ENCODE assay signal across 9 cellular contexts in genomic region chr21:42495765-42496119, GRCh38. TPM values are rescaled to one million over a fixed set of nuclear protein-coding genes. Genes with fewer than 3 reads are reported as not detected.
A peak's percentile ranks its signal among the peaks of the same experiment; 100 is the strongest.
DNase-seq lines count a peak whose midpoint lies in the region; TF ChIP-seq lines count a peak whose summit lies in the region.
"Had no signal": no experiment of that assay in that cellular context is flagged by ENCODE, and none has a peak within 500 bp of the region (broad histone marks: within the 10 kb centered on the region; RNA-seq: fewer than 3 reads in every experiment).

No MANE protein-coding gene starts in this region.

- H2AFZ ChIP-seq in OCI-LY1 (ENCODE audit: low read length) (no peak overlapping the region), neuron (ENCODE audit: low read depth, low read length) (peak overlapping the region; percentile 60)

- POLR2A ChIA-PET in Caco-2 (lab: Charles Lee) = interaction anchor here (1.0 kb wide), 1 partner anchor 12 kb away, joined by 3 read pairs; no protein-coding TSS in a partner anchor

- H3K9me3 ChIP-seq in Caco-2 (no peaks in the 10 kb centered on the region), OCI-LY1 (ENCODE audit: low read length) (no peaks in the 10 kb centered on the region), neuron (ENCODE audit: low read length) (no peaks in the 10 kb centered on the region)

- intact Hi-C loops in Caco-2 (cut with micrococcal nuclease; ENCODE audit: unreplicated experiment) = no loop called here

- H3K27me3 Mint-ChIP-seq in Caco-2 (ENCODE audit: insufficient read depth, unreplicated experiment) = no peaks in the 10 kb centered on the region

- H3K4me1 Mint-ChIP-seq in Caco-2 (ENCODE audit: low read depth, unreplicated experiment) = peaks cover 21% of the 10 kb centered on the region

- no peaks in the 10 kb centered on the region for H3K79me2 ChIP-seq in OCI-LY1 (ENCODE audit: insufficient read depth, low read length)

- H4K20me1 ChIP-seq in OCI-LY1 (ENCODE audit: insufficient read depth, low read length) = no peaks in the 10 kb centered on the region

- H3K27me3 ChIP-seq in Caco-2 (replicated peaks; ENCODE audit: control insufficient read depth, insufficient read depth, low read length) = no peaks in the 10 kb centered on the region
- peaks cover 10% of the 10 kb centered on the region; the same call in 1 of the 2 replicates for H3K27me3 ChIP-seq in H7 (ENCODE audit: control insufficient read depth, insufficient read depth, low read length)
- peaks cover 18% of the 10 kb centered on the region; the same call in 1 of the 2 replicates for H3K27me3 ChIP-seq in OCI-LY1 (ENCODE audit: insufficient read depth, low read length)
- peaks cover 10% of the 10 kb centered on the region for H3K27me3 ChIP-seq in neuron (ENCODE audit: insufficient read depth, low read length)

- no peaks in the 10 kb centered on the region for H3F3A ChIP-seq in OCI-LY1 (ENCODE audit: insufficient read depth, low read length)

- no peaks in the 10 kb centered on the region for H3K9me2 ChIP-seq in OCI-LY1 (ENCODE audit: low read depth, low read length)

- H3K4me1 ChIP-seq in Caco-2 (peaks cover 18% of the 10 kb centered on the region), OCI-LY1 (ENCODE audit: insufficient read depth, low read length, severe bottlenecking) (peaks cover 16% of the 10 kb centered on the region), neuron (ENCODE audit: insufficient read depth, low read length) (peaks cover 20% of the 10 kb centered on the region)

- peaks cover 15% of the 10 kb centered on the region for H3K36me3 Mint-ChIP-seq in Caco-2 (ENCODE audit: insufficient read depth, unreplicated experiment)

- no peak overlapping the region for H3K27ac ChIP-seq in OCI-LY1 (ENCODE audit: low read depth, low read length, poor library complexity, severe bottlenecking)

- H3K36me3 ChIP-seq in Caco-2 (ENCODE audit: control insufficient read depth, insufficient read depth, low read length) = no peaks in the 10 kb centered on the region
- no peaks in the 10 kb centered on the region for H3K36me3 ChIP-seq in H7 (replicated peaks; ENCODE audit: control insufficient read depth, insufficient read depth, low read length)
- no peaks in the 10 kb centered on the region for H3K36me3 ChIP-seq in OCI-LY1 (ENCODE audit: insufficient read depth, low read length)
- H3K36me3 ChIP-seq in neuron (ENCODE audit: insufficient read depth, low read length) = no peaks in the 10 kb centered on the region

- no peaks in the 10 kb centered on the region for H3K9me3 Mint-ChIP-seq in Caco-2 (ENCODE audit: unreplicated experiment)

- peak overlapping the region; percentile 87 for H3K27ac Mint-ChIP-seq in Caco-2 (ENCODE audit: unreplicated experiment)

- DNase-seq in Caco-2 (no peak), H7 (no peak), epithelial cell of esophagus (ENCODE audit: low read depth) (peak; percentile 44), NCI-H1930 (lab: John Stamatoyannopoulos, UW) (no peak), HUDEP-2 (lab: John Stamatoyannopoulos, UW; ENCODE audit: unreplicated experiment in 76 of 76) (no peak)
- no peak for DNase-seq in activated CD4-positive, alpha-beta T cell treated with anti-CD3 and anti-CD28 coated beads, Interleukin-2, amount 50 U/mL, for 48 hours

- CTCF ChIA-PET in Caco-2 (lab: Charles Lee) = no interaction called here

- peak overlapping the region; percentile 88 for H3K4me3 Mint-ChIP-seq in Caco-2 (ENCODE audit: unreplicated experiment)

- H3K4me2 ChIP-seq in OCI-LY1 (ENCODE audit: low read length) = peak overlapping the region; percentile 95

- peak overlapping the region; percentile 52 for H3K4me3 ChIP-seq in Caco-2 (ENCODE audit: low read depth, low read length)
- H3K4me3 ChIP-seq in H7 (ENCODE audit: insufficient read depth, low read depth, low read length) = peak overlapping the region; percentile 56
- peak overlapping the region; percentile 77 for H3K4me3 ChIP-seq in OCI-LY1 (ENCODE audit: low read depth, low read length, poor library complexity, severe bottlenecking)
- peak overlapping the region; percentile 72 for H3K4me3 ChIP-seq in epithelial cell of esophagus (ENCODE audit: low read length)
- H3K4me3 ChIP-seq in neuron (ENCODE audit: low read length) = peak overlapping the region; percentile 56

- BruUV-seq in Caco-2 (replicated peaks; lab: Mats Ljungman, UMichigan) = no TSS peak

- TF ChIP-seq CTCF in Caco-2 (IDR thresholded peaks at IDR 0.05; ENCODE audit: insufficient read depth in 1 of 2, low read depth in 1 of 2, low read length in 1 of 2, severe bottlenecking in 1 of 2, unreplicated experiment in 1 of 2) (no peak), OCI-LY1 (IDR thresholded peaks at IDR 0.05; ENCODE audit: low read length) (no peak), epithelial cell of esophagus (IDR thresholded peaks at IDR 0.05; ENCODE audit: insufficient read depth, low read depth, low read length, missing control alignments) (no peak)

- peak overlapping the region; percentile 14; the same call in 1 of the 2 replicates for H3K9ac ChIP-seq in OCI-LY1 (ENCODE audit: low read length)

RNA-seq across cellular contexts. Expression of gene RSPH1, which starts 0.3 kb away (rescaled TPM):
- total RNA-seq in Caco-2 (2022) = 0.23 and 0.51 TPM in 2 replicates
- total RNA-seq in H7 (2014; rRNA removed; shearing (Covaris generic)) = 0.15 TPM in 1 of 2 replicates, not detected in the other
- total RNA-seq: T-helper 1 cell treated with Interleukin-12 subunit alpha and Interleukin-12 subunit beta and Interleukin-4 antibody, amounts not matched to agents 30 ng/mL and 1 ng/mL, for 36 hours had no signal

RNA-seq across cellular contexts. Expression of gene SLC37A1, which starts 17.9 kb away (rescaled TPM):
- 8.4 and 9.8 TPM in 2 replicates for total RNA-seq in Caco-2 (2022)
- 5.7 and 8.2 TPM in 2 replicates for total RNA-seq in H7 (2014; rRNA removed; shearing (Covaris generic))
